ENCODE assay signal across 1 cellular context in genomic region chr4:52869656-52870055, GRCh38.
TF ChIP-seq lines count a peak whose summit lies in the region.

No MANE protein-coding gene starts in this region.

TF ChIP-seq in H1, 55 proteins besides CTCF, POLR2A, EP300 and RAD21 (continued from another document):
- TF ChIP-seq USF2 (IDR thresholded peaks at IDR 0.05; ENCODE audit: low read length): no peak
- no peak for TF ChIP-seq E2F6 (IDR thresholded peaks at IDR 0.05)
TF ChIP-seq in H1: peak in this region for 0.
